ENCODE assay signal across 1 cellular context in the genomic region with DNA sequence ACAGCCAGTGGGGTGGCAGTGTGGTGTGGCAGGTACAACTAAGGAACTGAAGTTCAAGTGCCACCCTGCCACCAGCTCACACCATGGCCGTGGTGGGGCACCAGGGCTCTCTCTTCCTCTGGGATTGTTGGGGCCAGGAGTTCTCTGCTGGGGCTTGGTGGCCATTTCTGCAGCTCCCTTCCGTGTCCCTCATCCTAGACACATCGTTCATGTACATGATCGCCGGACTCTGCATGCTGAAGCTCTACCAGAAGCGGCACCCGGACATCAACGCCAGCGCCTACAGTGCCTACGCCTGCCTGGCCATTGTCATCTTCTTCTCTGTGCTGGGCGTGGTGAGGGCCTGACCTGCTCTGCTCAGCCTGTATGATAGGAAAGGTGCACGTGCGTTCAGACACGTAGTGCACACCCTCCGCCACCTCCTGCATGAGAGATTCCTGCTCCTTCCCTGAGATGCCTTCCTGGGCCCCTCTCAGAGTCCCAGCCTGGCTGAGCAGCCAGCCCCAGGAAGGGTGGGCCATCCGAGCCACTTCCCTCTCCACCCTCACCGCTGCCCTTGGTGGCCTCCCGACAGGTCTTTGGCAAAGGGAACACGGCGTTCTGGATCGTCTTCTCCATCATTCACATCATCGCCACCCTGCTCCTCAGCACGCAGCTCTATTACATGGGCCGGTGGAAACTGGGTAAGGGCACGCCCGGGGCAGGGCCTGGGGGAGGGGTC.
TF ChIP-seq lines count a peak whose summit lies in the region.

No MANE protein-coding gene starts in this region.

TF ChIP-seq in K562, 482 proteins besides CTCF, POLR2A, EP300 and RAD21:
- TF ChIP-seq DPF2 (IDR thresholded peaks at IDR 0.05) (no peak), ILF3 (IDR thresholded peaks at IDR 0.05; ENCODE audit: borderline replicate concordance) (no peak), ZNF24 (IDR thresholded peaks at IDR 0.05) (no peak), BHLHE40 (IDR thresholded peaks at IDR 0.05; ENCODE audit: low read length) (no peak), HEY1 (CRISPR knock-in tag; IDR thresholded peaks at IDR 0.05; ENCODE audit: borderline replicate concordance) (no peak), POLR2G (IDR thresholded peaks at IDR 0.05; ENCODE audit: low read depth, low read length) (peak; percentile 36), RBFOX2 (IDR thresholded peaks at IDR 0.05; ENCODE audit: low read depth, low read length) (peak; percentile 27; the same call in 1 of the 2 replicates), CBFA2T2 (conservative IDR thresholded peaks at IDR 0.05) (no peak), GTF2E2 (tag; IDR thresholded peaks at IDR 0.05) (no peak), ZNF75A (CRISPR knock-in tag; IDR thresholded peaks at IDR 0.05) (no peak), HNRNPUL1 (IDR thresholded peaks at IDR 0.05; ENCODE audit: low read length) (no peak)
TF ChIP-seq in K562: peak in this region for 2.
